In genomic region chr21:31943586-31943985, GRCh38 we compare ENCODE assay signal across 21 cellular contexts.
"Had no signal": no experiment of that assay in that cellular context is flagged by ENCODE, and none has a peak within 500 bp of the region (broad histone marks: within the 10 kb centered on the region; RNA-seq: fewer than 3 reads in every experiment).

No MANE protein-coding gene starts in this region.

- H3K4me3 ChIP-seq: esophagus muscularis mucosa, gastrocnemius medialis, heart right ventricle, lung, psoas muscle, stomach had no signal

- H3K27ac Mint-ChIP-seq: dendritic cell treated with granulocyte-macrophage colony-stimulating factor and Interleukin-4, amounts not matched to agents 40 ng/mL and 50 ng/mL, for 4 days; effector memory CD8-positive, alpha-beta T cell; immature natural killer cell; natural killer cell had no signal

- H3K4me1 ChIP-seq: gastrocnemius medialis, heart right ventricle, psoas muscle, stomach had no signal

- H3K36me3 Mint-ChIP-seq: immature natural killer cell, natural killer cell had no signal

- H3K9me3 Mint-ChIP-seq: immature natural killer cell, natural killer cell had no signal

- H3K4me1 Mint-ChIP-seq: immature natural killer cell, natural killer cell had no signal

- H3K27me3 ChIP-seq: gastrocnemius medialis, stomach had no signal

- H3K27ac ChIP-seq: epithelial cell of prostate, esophagus muscularis mucosa, gastrocnemius medialis, heart right ventricle, psoas muscle, stomach had no signal

- DNase-seq: cerebellar nuclear complex; effector memory CD8-positive, alpha-beta T cell; gastrocnemius medialis; heart right ventricle; immature natural killer cell; kidney; left cardiac atrium; left ventricle myocardium superior; natural killer cell; psoas muscle; retina; stimulated activated CD4-positive, alpha-beta T cell treated with anti-CD3 and anti-CD28 coated beads, Interleukin-2, amount 100 ng/mL, for 24 hours; stimulated activated CD4-positive, alpha-beta T cell treated with anti-CD3 and anti-CD28 coated beads, Interleukin-4, amount 100 ng/mL, for 4 hours; stimulated activated naive CD4-positive, alpha-beta T cell; stomach; substantia nigra; trophoblast cell had no signal

- H3K4me3 Mint-ChIP-seq: dendritic cell treated with granulocyte-macrophage colony-stimulating factor and Interleukin-4, amounts not matched to agents 40 ng/mL and 50 ng/mL, for 4 days; effector memory CD8-positive, alpha-beta T cell; immature natural killer cell; natural killer cell had no signal

- H3K36me3 ChIP-seq: esophagus muscularis mucosa, gastrocnemius medialis, heart right ventricle, stomach had no signal

- H3K9me3 ChIP-seq: esophagus muscularis mucosa, gastrocnemius medialis, heart right ventricle, psoas muscle, stomach had no signal
